ENCODE assay signal across 29 cellular contexts in the genomic region with DNA sequence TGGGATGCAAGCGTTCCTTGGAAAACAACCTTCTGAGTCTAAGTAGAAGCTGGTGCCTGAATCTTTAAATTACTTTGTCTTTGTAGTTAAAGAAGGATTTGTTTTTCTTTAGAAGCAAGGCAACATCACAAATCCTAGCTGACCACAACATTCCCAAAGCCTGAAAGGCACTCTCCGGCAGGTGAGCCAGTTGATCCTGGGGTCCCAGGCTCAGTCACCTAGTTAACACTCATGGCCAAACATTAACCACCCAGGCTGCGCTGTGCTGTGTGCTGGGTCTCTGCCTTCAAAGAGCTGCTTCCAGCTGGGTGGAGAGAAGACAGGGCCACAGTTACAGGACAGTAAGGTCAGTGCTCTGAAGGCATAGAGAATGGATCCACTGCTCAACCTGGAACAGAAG.
"Had no signal": no experiment of that assay in that cellular context is flagged by ENCODE, and none has a peak within 500 bp of the region (broad histone marks: within the 10 kb centered on the region; RNA-seq: fewer than 3 reads in every experiment).

No MANE protein-coding gene starts in this region.

- H3K4me3 Mint-ChIP-seq: activated CD4-positive, alpha-beta memory T cell treated with anti-CD3 and anti-CD28 coated beads for 36 hours; activated CD4-positive, alpha-beta T cell treated with anti-CD3 and anti-CD28 coated beads for 36 hours; activated CD4-positive, alpha-beta T cell treated with anti-CD3 and anti-CD28 coated beads, Interleukin-2, amount 10 ng/mL, durations not matched to agents 24 days and 14 days; activated CD8-positive, alpha-beta memory T cell treated with anti-CD3 and anti-CD28 coated beads, Interleukin-2, amount 10 ng/mL, durations not matched to agents 7 days and 5 days; activated CD8-positive, alpha-beta T cell treated with anti-CD3 and anti-CD28 coated beads, Interleukin-2, amount 10 ng/mL, durations not matched to agents 7 days and 5 days; activated naive CD4-positive, alpha-beta T cell treated with anti-CD3 and anti-CD28 coated beads, Interleukin-2, amount 10 ng/mL, durations not matched to agents 7 days and 5 days; activated naive CD8-positive, alpha-beta T cell treated with anti-CD3 and anti-CD28 coated beads, Interleukin-2, amount 10 ng/mL, durations not matched to agents 7 days and 5 days; activated T-cell treated with anti-CD3 and anti-CD28 coated beads, Interleukin-2, amount 50 U/mL, for 72 hours; dendritic cell treated with granulocyte-macrophage colony-stimulating factor and Interleukin-4, amounts not matched to agents 40 ng/mL and 50 ng/mL, for 4 days; effector memory CD8-positive, alpha-beta T cell; T-helper 17 cell had no signal

- H3K4me3 ChIP-seq: coronary artery, dorsolateral prefrontal cortex, esophagus squamous epithelium, gastroesophageal sphincter had no signal

- H3K4me1 ChIP-seq: esophagus squamous epithelium, gastroesophageal sphincter had no signal

- H3K27me3 ChIP-seq: brain microvascular endothelial cell, dorsolateral prefrontal cortex, esophagus squamous epithelium, gastroesophageal sphincter had no signal

- ATAC-seq: activated CD4-positive, alpha-beta T cell treated with anti-CD3 and anti-CD28 coated beads for 36 hours; activated CD8-positive, alpha-beta memory T cell treated with anti-CD3 and anti-CD28 coated beads, Interleukin-2, amount 10 ng/mL, durations not matched to agents 7 days and 5 days; activated CD8-positive, alpha-beta T cell treated with anti-CD3 and anti-CD28 coated beads, Interleukin-2, amount 10 ng/mL, durations not matched to agents 7 days and 5 days; activated naive CD4-positive, alpha-beta T cell treated with anti-CD3 and anti-CD28 coated beads, Interleukin-2, amount 50 U/mL, for 72 hours; activated T-cell treated with anti-CD3 and anti-CD28 coated beads, Interleukin-2, amount 50 U/mL, for 72 hours; effector memory CD8-positive, alpha-beta T cell; gastroesophageal sphincter; SK-N-SH treated with all-trans-retinoic acid at 6 μM for 48 hours; T-helper 17 cell had no signal

- FAIRE-seq: astrocyte, bronchial epithelial cell had no signal

- H3K9me3 Mint-ChIP-seq: activated CD4-positive, alpha-beta memory T cell treated with anti-CD3 and anti-CD28 coated beads for 36 hours; dendritic cell treated with granulocyte-macrophage colony-stimulating factor and Interleukin-4, amounts not matched to agents 40 ng/mL and 50 ng/mL, for 4 days; effector memory CD8-positive, alpha-beta T cell had no signal

- H3K27me3 Mint-ChIP-seq: activated CD4-positive, alpha-beta memory T cell treated with anti-CD3 and anti-CD28 coated beads for 36 hours; activated CD4-positive, alpha-beta T cell treated with anti-CD3 and anti-CD28 coated beads for 36 hours; effector memory CD8-positive, alpha-beta T cell; T-helper 17 cell had no signal

- H3K9me3 ChIP-seq: esophagus squamous epithelium, gastroesophageal sphincter had no signal

- DNase-seq: activated CD4-positive, alpha-beta memory T cell treated with anti-CD3 and anti-CD28 coated beads for 36 hours; activated CD4-positive, alpha-beta T cell treated with anti-CD3 and anti-CD28 coated beads for 36 hours; activated CD4-positive, alpha-beta T cell treated with anti-CD3 and anti-CD28 coated beads, Interleukin-2, amount 10 ng/mL, durations not matched to agents 24 days and 14 days; activated CD4-positive, CD25-positive, alpha-beta regulatory T cell; activated CD4-positive, CD25-positive, alpha-beta regulatory T cell treated with anti-CD3 and anti-CD28 coated beads, Interleukin-2, amount 50 U/mL, for 72 hours; activated CD8-positive, alpha-beta memory T cell treated with anti-CD3 and anti-CD28 coated beads, Interleukin-2, amount 10 ng/mL, durations not matched to agents 7 days and 5 days; activated CD8-positive, alpha-beta memory T cell treated with anti-CD3 and anti-CD28 coated beads, Interleukin-2, amount 50 U/mL, for 4 hours; activated CD8-positive, alpha-beta T cell treated with anti-CD3 and anti-CD28 coated beads, Interleukin-2, amount 10 ng/mL, durations not matched to agents 7 days and 5 days; activated gamma-delta T cell; activated naive CD4-positive, alpha-beta T cell; activated naive CD4-positive, alpha-beta T cell treated with anti-CD3 and anti-CD28 coated beads, Interleukin-2, amount 10 ng/mL, durations not matched to agents 7 days and 5 days; activated naive CD8-positive, alpha-beta T cell treated with anti-CD3 and anti-CD28 coated beads, Interleukin-2, amount 10 ng/mL, durations not matched to agents 7 days and 5 days; activated T-cell treated with anti-CD3 and anti-CD28 coated beads, Interleukin-2, amount 50 U/mL, for 1 hour; activated T-cell treated with anti-CD3 and anti-CD28 coated beads, Interleukin-2, amount 50 U/mL, for 72 hours; brain microvascular endothelial cell; dorsolateral prefrontal cortex; effector memory CD8-positive, alpha-beta T cell; erythroblast; esophagus squamous epithelium; foreskin melanocyte; T-helper 1 cell; T-helper 17 cell had no signal

- H3K36me3 Mint-ChIP-seq: activated CD4-positive, alpha-beta memory T cell treated with anti-CD3 and anti-CD28 coated beads for 36 hours; activated CD8-positive, alpha-beta memory T cell treated with anti-CD3 and anti-CD28 coated beads, Interleukin-2, amount 10 ng/mL, durations not matched to agents 7 days and 5 days had no signal

- H3K4me1 Mint-ChIP-seq: activated CD4-positive, alpha-beta T cell treated with anti-CD3 and anti-CD28 coated beads, Interleukin-2, amount 10 ng/mL, durations not matched to agents 24 days and 14 days; activated CD8-positive, alpha-beta memory T cell treated with anti-CD3 and anti-CD28 coated beads, Interleukin-2, amount 10 ng/mL, durations not matched to agents 7 days and 5 days; activated naive CD4-positive, alpha-beta T cell treated with anti-CD3 and anti-CD28 coated beads, Interleukin-2, amount 10 ng/mL, durations not matched to agents 7 days and 5 days; activated naive CD8-positive, alpha-beta T cell treated with anti-CD3 and anti-CD28 coated beads, Interleukin-2, amount 10 ng/mL, durations not matched to agents 7 days and 5 days had no signal

- H3K27ac ChIP-seq: brain microvascular endothelial cell, coronary artery, esophagus squamous epithelium, gastroesophageal sphincter had no signal

- H3K36me3 ChIP-seq: brain microvascular endothelial cell, esophagus squamous epithelium, gastroesophageal sphincter had no signal

- H3K27ac Mint-ChIP-seq: activated CD4-positive, alpha-beta memory T cell treated with anti-CD3 and anti-CD28 coated beads for 36 hours; activated CD4-positive, alpha-beta T cell treated with anti-CD3 and anti-CD28 coated beads for 36 hours; activated CD4-positive, alpha-beta T cell treated with anti-CD3 and anti-CD28 coated beads, Interleukin-2, amount 10 ng/mL, durations not matched to agents 24 days and 14 days; activated CD8-positive, alpha-beta memory T cell treated with anti-CD3 and anti-CD28 coated beads, Interleukin-2, amount 10 ng/mL, durations not matched to agents 7 days and 5 days; activated CD8-positive, alpha-beta T cell treated with anti-CD3 and anti-CD28 coated beads, Interleukin-2, amount 10 ng/mL, durations not matched to agents 7 days and 5 days; activated naive CD4-positive, alpha-beta T cell treated with anti-CD3 and anti-CD28 coated beads, Interleukin-2, amount 10 ng/mL, durations not matched to agents 7 days and 5 days; activated naive CD4-positive, alpha-beta T cell treated with anti-CD3 and anti-CD28 coated beads, Interleukin-2, amount 50 U/mL, for 72 hours; activated naive CD8-positive, alpha-beta T cell treated with anti-CD3 and anti-CD28 coated beads, Interleukin-2, amount 10 ng/mL, durations not matched to agents 7 days and 5 days; dendritic cell treated with granulocyte-macrophage colony-stimulating factor and Interleukin-4, amounts not matched to agents 40 ng/mL and 50 ng/mL, for 4 days; effector memory CD8-positive, alpha-beta T cell; T-helper 17 cell had no signal
